8 cellular contexts compared by ENCODE assay signal in the genomic region with DNA sequence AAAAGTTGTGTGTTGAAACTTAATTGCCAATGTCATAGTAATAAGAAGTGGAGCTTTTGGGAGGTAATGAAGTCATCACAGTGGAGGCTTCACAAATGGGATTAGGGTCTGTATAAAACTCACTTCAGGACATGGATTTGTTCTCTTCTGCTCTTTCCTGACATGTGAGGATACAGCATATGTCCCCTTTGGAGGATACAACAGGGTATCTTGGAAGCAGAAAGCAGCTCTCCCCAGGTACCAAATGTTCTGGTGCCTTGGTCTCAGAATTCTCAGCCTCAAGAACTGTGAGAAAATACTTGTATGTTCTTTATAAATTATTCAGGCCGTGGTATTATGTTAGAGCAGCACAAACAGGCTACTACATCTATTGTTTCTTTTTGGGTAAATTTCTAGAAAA.
"Had no signal": no experiment of that assay in that cellular context is flagged by ENCODE, and none has a peak within 500 bp of the region (broad histone marks: within the 10 kb centered on the region; RNA-seq: fewer than 3 reads in every experiment).

No MANE protein-coding gene starts in this region.

- H3K4me1 ChIP-seq: HAP-1 had no signal

- ATAC-seq: HCT116, K562 had no signal

- H3K36me3 ChIP-seq: HAP-1 had no signal

- H3K27ac Mint-ChIP-seq: HFFc6 had no signal

- H3K4me3 ChIP-seq: GM23248, HAP-1, K562 had no signal

- H3K27ac ChIP-seq: GM23248 had no signal

- DNase-seq: GM23248, GOT3, H7, HFFc6, IMR-90 had no signal

- H3K4me3 Mint-ChIP-seq: HFFc6 had no signal

- H3K9me3 ChIP-seq: HAP-1 had no signal
